ENCODE assay signal across 29 cellular contexts in genomic region chr18:23173912-23174311, GRCh38.
"Had no signal": no experiment of that assay in that cellular context is flagged by ENCODE, and none has a peak within 500 bp of the region (broad histone marks: within the 10 kb centered on the region; RNA-seq: fewer than 3 reads in every experiment).

No MANE protein-coding gene starts in this region.

- H3K27me3 ChIP-seq: adrenal gland, ascending aorta, cardiac muscle cell, esophagus muscularis mucosa, gastroesophageal sphincter, heart right ventricle had no signal

- DNase-seq: activated CD4-positive, alpha-beta memory T cell treated with anti-CD3 and anti-CD28 coated beads, Interleukin-2, amount 10 ng/mL, durations not matched to agents 7 days and 5 days; activated CD4-positive, alpha-beta T cell treated with anti-CD3 and anti-CD28 coated beads for 1 hour; activated CD4-positive, alpha-beta T cell treated with anti-CD3 and anti-CD28 coated beads for 4 hours; activated CD4-positive, alpha-beta T cell treated with anti-CD3 and anti-CD28 coated beads, Interleukin-2, amount 10 ng/mL, durations not matched to agents 7 days and 5 days; activated CD4-positive, alpha-beta T cell treated with anti-CD3 and anti-CD28 coated beads, Interleukin-2, amount 50 U/mL, for 4 hours; activated CD8-positive, alpha-beta memory T cell treated with anti-CD3 and anti-CD28 coated beads, Interleukin-2, amount 50 U/mL, for 48 hours; activated gamma-delta T cell; activated naive CD4-positive, alpha-beta T cell; activated naive CD4-positive, alpha-beta T cell treated with anti-CD3 and anti-CD28 coated beads, Interleukin-2, amount 50 U/mL, for 16 hours; activated naive CD8-positive, alpha-beta T cell treated with anti-CD3 and anti-CD28 coated beads for 36 hours; activated naive CD8-positive, alpha-beta T cell treated with anti-CD3 and anti-CD28 coated beads, Interleukin-2, amount 50 U/mL, for 24 hours; activated T-cell treated with anti-CD3 and anti-CD28 coated beads for 4 hours; activated T-cell treated with anti-CD3 and anti-CD28 coated beads, Interleukin-2, amount 50 U/mL, for 24 hours; activated T-cell treated with anti-CD3 and anti-CD28 coated beads, Interleukin-2, amount 50 U/mL, for 72 hours; adrenal gland; central memory CD4-positive, alpha-beta T cell; cerebellar nuclear complex; dorsolateral prefrontal cortex; effector memory CD4-positive, alpha-beta T cell; endodermal cell; erythroblast; foreskin keratinocyte; heart right ventricle; T-helper 2 cell had no signal

- ATAC-seq: activated naive CD8-positive, alpha-beta T cell treated with anti-CD3 and anti-CD28 coated beads, Interleukin-2, amount 50 U/mL, for 24 hours; activated T-cell treated with anti-CD3 and anti-CD28 coated beads, Interleukin-2, amount 50 U/mL, for 72 hours; foreskin keratinocyte; gastroesophageal sphincter; heart right ventricle had no signal

- H3K4me1 ChIP-seq: adrenal gland, foreskin keratinocyte had no signal

- H3K4me3 ChIP-seq: adrenal gland, ascending aorta, cardiac muscle cell, coronary artery, dorsolateral prefrontal cortex, esophagus muscularis mucosa, gastroesophageal sphincter, heart right ventricle had no signal

- H3K27ac ChIP-seq: adrenal gland, ascending aorta, cardiac muscle cell, coronary artery, esophagus muscularis mucosa, foreskin keratinocyte, gastroesophageal sphincter, heart right ventricle had no signal

- H3K36me3 ChIP-seq: adrenal gland, ascending aorta, cardiac muscle cell, esophagus muscularis mucosa, gastroesophageal sphincter, heart right ventricle had no signal

- H3K9me3 ChIP-seq: adrenal gland, ascending aorta, esophagus muscularis mucosa, gastroesophageal sphincter, heart right ventricle had no signal
